8 cellular contexts compared by ENCODE assay signal in genomic region chr1:53182111-53182593, GRCh38. TPM values are rescaled to one million over a fixed set of nuclear protein-coding genes. Genes with fewer than 3 reads are reported as not detected.
DNase-seq lines count a peak whose midpoint lies in the region; ATAC-seq, FAIRE-seq and TF ChIP-seq lines count a peak whose summit lies in the region.

No MANE protein-coding gene starts in this region.

- no peaks in the 10 kb centered on the region for H3K9me3 ChIP-seq in pancreas
- H3K9me3 ChIP-seq in transverse colon, result no peaks in the 10 kb centered on the region

- ATAC-seq in pancreas, result peak; percentile 65 to 78 (median 73)
- no peak for ATAC-seq in GM21576 (IDR thresholded peaks at IDR 0.05; ENCODE audit: unreplicated experiment)

- H3K36me3 ChIP-seq in pancreas (no peaks in the 10 kb centered on the region), transverse colon (no peaks in the 10 kb centered on the region)

- intact Hi-C loops in pancreas (cut with DNase I), result loop anchor here in 1 of 3 donors (10.0 kb wide), 2 partner anchors 267 to 477 kb away; no protein-coding TSS in a partner anchor
- intact Hi-C loops in transverse colon (cut with DNase I; ENCODE audit: low total_unique reads), result loop anchor here (10.0 kb wide), 2 partner anchors 167 to 267 kb away; no protein-coding TSS in a partner anchor

- H3K27me3 ChIP-seq in pancreas (no peaks in the 10 kb centered on the region), transverse colon (no peaks in the 10 kb centered on the region)

- H3K27ac ChIP-seq in pancreas (no peak overlapping the region), transverse colon (peak overlapping the region; percentile 76 to 84 (median 80))

- in situ Hi-C loops in transverse colon (cut with MboI; ENCODE audit: low pct_ligation_motif_present in 1 of 4, low pct_unique_long_range_greater_than_20kb in 1 of 4, low sequenced_read_pairs in 3 of 4), result loop anchor here in 3 of 4 donors (10.0 to 25.0 kb wide), 4 partner anchors 245 to 477 kb away; partner anchors contain the start of genes ECHDC2 (in 1 of the 3) and SCP2 (in 1 of the 3)

- TF ChIP-seq CTCF in LNCAP (IDR thresholded peaks at IDR 0.05) (peak; percentile 85), pancreas (IDR thresholded peaks at IDR 0.05) (peak; percentile 69 to 89 (median 80)), transverse colon (IDR thresholded peaks at IDR 0.05) (peak; percentile 89 to 95 (median 93))

- TF ChIP-seq EP300 in transverse colon (IDR thresholded peaks at IDR 0.05; ENCODE audit: low read depth), result no peak

- FAIRE-seq in pancreas (lab: Jason Lieb, UNC), result peak; percentile 73

- WGBS in pancreas, 2 donors, result 20 to 22% methylated on average over 16 of the region's 16 CpGs
- WGBS in transverse colon (ENCODE audit: low coverage in 1 of 2), 2 donors, result 33 to 93% methylated on average over 5 to 16 of the region's 16 CpGs

- H3K4me3 ChIP-seq in pancreas (no peak overlapping the region), transverse colon (no peak overlapping the region)

- H3K4me1 ChIP-seq in pancreas, result peaks cover 7 to 22% (median 9%) of the 10 kb centered on the region in 3 donors
- peaks cover 11 to 38% (median 21%) of the 10 kb centered on the region in 4 donors for H3K4me1 ChIP-seq in transverse colon

- DNase-seq in Daoy (ENCODE audit: low read depth) (peak; percentile 81), SK-N-DZ (ENCODE audit: low spot score) (peak; percentile 75), glomerular endothelial cell (ENCODE audit: extremely low read depth, low read depth, low spot score) (peak; percentile 50), pancreas (peak; percentile 60 to 92 (median 83)), transverse colon (peak; percentile 92)
- peak; percentile 34 to 78 (median 70) for DNase-seq in activated naive CD4-positive, alpha-beta T cell (lab: John Stamatoyannopoulos, UW)

- no peak for TF ChIP-seq POLR2A in transverse colon (IDR thresholded peaks at IDR 0.05)

RNA-seq across cellular contexts. Expression of gene CPT2, which starts 14.5 kb away (rescaled TPM):
- total RNA-seq in Daoy (2014; rRNA removed; shearing (Covaris generic)), result 13.7 and 18.3 TPM in 2 replicates
- 33.1 and 35.5 TPM in 2 replicates for polyA plus RNA-seq in SK-N-DZ (2014; cell fraction: cytosol; rRNA removed)
- 11.1 and 11.5 TPM in 2 replicates for polyA plus RNA-seq in SK-N-DZ (2014; cell fraction: nucleus; rRNA removed)
- 14.1 and 14.8 TPM in 2 replicates for total RNA-seq in glomerular endothelial cell
- total RNA-seq in pancreas, result 10 to 100 TPM in 5 of 6 donors, 1 to 10 TPM in 1; 9.2 to 13.4 (median 10.9) TPM
- 10 to 100 TPM in 1 of 2 donors, 1 to 10 TPM in 1; 6.3 to 12.4 TPM for polyA plus RNA-seq in pancreas
- total RNA-seq in transverse colon, result 10 to 100 TPM; 27.3 to 84.8 (median 50.2) TPM

RNA-seq across cellular contexts. Expression of gene CZIB, which starts 38.3 kb away (rescaled TPM):
- total RNA-seq in Daoy (2014; rRNA removed; shearing (Covaris generic)), result 73.9 and 83.4 TPM in 2 replicates
- 61.1 and 72.1 TPM in 2 replicates for polyA plus RNA-seq in SK-N-DZ (2014; cell fraction: cytosol; rRNA removed)
- 122 and 191 TPM in 2 replicates for polyA plus RNA-seq in SK-N-DZ (2014; cell fraction: nucleus; rRNA removed)
- total RNA-seq in glomerular endothelial cell (45.8 and 50.6 TPM in 2 replicates), pancreas (10 to 100 TPM; 12.1 to 28.4 (median 16.2) TPM), transverse colon (10 to 100 TPM; 11.2 to 61.9 (median 39.7) TPM)
- 10 to 100 TPM; 40.6 to 66.9 TPM for polyA plus RNA-seq in pancreas

RNA-seq across cellular contexts. Expression of gene SLC1A7, which starts 39.7 kb away (rescaled TPM):
- not detected in 2 replicates for total RNA-seq in Daoy (2014; rRNA removed; shearing (Covaris generic))
- polyA plus RNA-seq in SK-N-DZ (2014; cell fraction: cytosol; rRNA removed), result 0.68 and 0.79 TPM in 2 replicates
- 2.2 and 2.3 TPM in 2 replicates for polyA plus RNA-seq in SK-N-DZ (2014; cell fraction: nucleus; rRNA removed)
- total RNA-seq in glomerular endothelial cell (not detected in 2 replicates), pancreas (not detected), transverse colon (1 to 10 TPM in 3 of 4 donors, not detected in 1; 1.1 to 1.6 (median 1.6) TPM)
- polyA plus RNA-seq in pancreas, result under 1 TPM; 0.15 to 0.35 TPM

RNA-seq across cellular contexts. Expression of gene MAGOH, which starts 56.2 kb away (rescaled TPM):
- total RNA-seq in Daoy (2014; rRNA removed; shearing (Covaris generic)), result 51.6 and 60.0 TPM in 2 replicates
- 48.8 and 55.6 TPM in 2 replicates for polyA plus RNA-seq in SK-N-DZ (2014; cell fraction: cytosol; rRNA removed)
- 25.5 and 29.0 TPM in 2 replicates for polyA plus RNA-seq in SK-N-DZ (2014; cell fraction: nucleus; rRNA removed)
- total RNA-seq in glomerular endothelial cell, result 28.9 and 57.8 TPM in 2 replicates
- 10 to 100 TPM in 5 of 6 donors, 1 to 10 TPM in 1; 7.8 to 16.7 (median 13.3) TPM for total RNA-seq in pancreas
- polyA plus RNA-seq in pancreas, result 10 to 100 TPM; 42.0 to 56.3 TPM
- 10 to 100 TPM in 3 of 4 donors, 1 to 10 TPM in 1; 5.0 to 48.6 (median 23.5) TPM for total RNA-seq in transverse colon

Comparison
In these comparisons a context has a peak if more than half of its experiments do, and no peak if none do; other contexts are left out.
1. H3K27ac ChIP-seq: peak in transverse colon (4 of 4); none in pancreas (0 of 4).
2. Peak in every context shown above with its lines, with median percentiles within 50 percentile points of each other: DNase-seq and CTCF ChIP-seq.